8 cellular contexts compared by ENCODE assay signal in the genomic region with DNA sequence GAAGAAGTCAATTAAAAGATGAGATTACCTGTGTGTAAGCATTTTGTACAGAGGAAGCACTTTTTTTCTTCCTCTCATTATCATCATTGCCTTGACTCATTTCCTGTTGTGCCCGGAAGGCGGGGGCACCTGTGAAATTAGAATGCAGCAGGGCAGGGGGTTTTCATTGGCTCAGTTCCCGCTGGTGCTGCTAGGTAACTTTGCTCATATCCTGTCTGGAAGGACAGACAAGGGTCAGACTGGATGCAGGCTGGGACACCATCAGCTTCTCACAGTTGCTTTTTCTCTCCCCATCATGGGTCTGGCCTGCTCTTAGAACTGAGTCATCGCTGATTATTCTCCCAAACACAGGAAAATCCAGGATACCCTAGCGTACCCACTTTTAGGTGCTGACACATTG.
DNase-seq lines count a peak whose midpoint lies in the region; ATAC-seq lines count a peak whose summit lies in the region.

No MANE protein-coding gene starts in this region.

- H3K27me3 Mint-ChIP-seq in activated T-helper 1 cell treated with anti-CD3 and anti-CD28 coated beads, Interleukin-12 subunit alpha, Interleukin-12 subunit beta, Interleukin-2, Interleukin-4 antibody, amounts not matched to agents 30 ng/mL and 10 ng/mL and 1 ng/mL, durations not matched to agents 14 hours and 24 hours and 36 hours (ENCODE audit: insufficient read depth): peaks cover 2% of the 10 kb centered on the region
- peaks cover 18% of the 10 kb centered on the region for H3K27me3 Mint-ChIP-seq in stimulated activated naive CD8-positive, alpha-beta T cell treated with anti-CD3 and anti-CD28 coated beads, Interleukin-15, amount 100 ng/mL, for 72 hours

- peak; percentile 97 for ATAC-seq in stimulated activated naive CD8-positive, alpha-beta T cell treated with anti-CD3 and anti-CD28 coated beads, Interleukin-15, amount 100 ng/mL, for 72 hours
- no peak for ATAC-seq in HG02623 (IDR thresholded peaks at IDR 0.05; ENCODE audit: unreplicated experiment)

- no peaks in the 10 kb centered on the region for H3K36me3 Mint-ChIP-seq in activated T-helper 1 cell treated with anti-CD3 and anti-CD28 coated beads, Interleukin-12 subunit alpha, Interleukin-12 subunit beta, Interleukin-2, Interleukin-4 antibody, amounts not matched to agents 30 ng/mL and 10 ng/mL and 1 ng/mL, durations not matched to agents 14 hours and 24 hours and 36 hours (ENCODE audit: low read depth)

- intact Hi-C loops in activated T-helper 1 cell treated with anti-CD3 and anti-CD28 coated beads, Interleukin-12 subunit alpha, Interleukin-12 subunit beta, Interleukin-2, Interleukin-4 antibody, amounts not matched to agents 30 ng/mL and 10 ng/mL and 1 ng/mL, durations not matched to agents 14 hours and 24 hours and 36 hours (cut with micrococcal nuclease): no loop called here

- peaks cover 8% of the 10 kb centered on the region for H3K4me1 Mint-ChIP-seq in activated T-helper 1 cell treated with anti-CD3 and anti-CD28 coated beads, Interleukin-12 subunit alpha, Interleukin-12 subunit beta, Interleukin-2, Interleukin-4 antibody, amounts not matched to agents 30 ng/mL and 10 ng/mL and 1 ng/mL, durations not matched to agents 14 hours and 24 hours and 36 hours (ENCODE audit: low read depth)
- peaks cover 16% of the 10 kb centered on the region for H3K4me1 Mint-ChIP-seq in stimulated activated naive CD8-positive, alpha-beta T cell treated with anti-CD3 and anti-CD28 coated beads, Interleukin-15, amount 100 ng/mL, for 72 hours

- no peak overlapping the region for H3K27ac Mint-ChIP-seq in activated T-helper 1 cell treated with anti-CD3 and anti-CD28 coated beads, Interleukin-12 subunit alpha, Interleukin-12 subunit beta, Interleukin-2, Interleukin-4 antibody, amounts not matched to agents 30 ng/mL and 10 ng/mL and 1 ng/mL, durations not matched to agents 14 hours and 24 hours and 36 hours
- peak overlapping the region; percentile 67 to 78 for H3K27ac Mint-ChIP-seq in stimulated activated naive CD8-positive, alpha-beta T cell treated with anti-CD3 and anti-CD28 coated beads, Interleukin-15, amount 100 ng/mL, for 72 hours

- no peak overlapping the region for H3K4me3 Mint-ChIP-seq in activated T-helper 1 cell treated with anti-CD3 and anti-CD28 coated beads, Interleukin-12 subunit alpha, Interleukin-12 subunit beta, Interleukin-2, Interleukin-4 antibody, amounts not matched to agents 30 ng/mL and 10 ng/mL and 1 ng/mL, durations not matched to agents 14 hours and 24 hours and 36 hours
- H3K4me3 Mint-ChIP-seq in stimulated activated naive CD8-positive, alpha-beta T cell treated with anti-CD3 and anti-CD28 coated beads, Interleukin-15, amount 100 ng/mL, for 72 hours: peak overlapping the region; percentile 24 to 48

- H3K9me3 Mint-ChIP-seq in activated T-helper 1 cell treated with anti-CD3 and anti-CD28 coated beads, Interleukin-12 subunit alpha, Interleukin-12 subunit beta, Interleukin-2, Interleukin-4 antibody, amounts not matched to agents 30 ng/mL and 10 ng/mL and 1 ng/mL, durations not matched to agents 14 hours and 24 hours and 36 hours: no peaks in the 10 kb centered on the region
- peaks cover 0 to 7% of the 10 kb centered on the region in 2 donors for H3K9me3 Mint-ChIP-seq in stimulated activated naive CD8-positive, alpha-beta T cell treated with anti-CD3 and anti-CD28 coated beads, Interleukin-15, amount 100 ng/mL, for 72 hours

- DNase-seq in activated T-helper 1 cell treated with Interleukin-2 at 50 U/mL for 16 hours (ENCODE audit: low read depth) (peak; percentile 7), islet precursor cell (peak; percentile 79), inferior parietal cortex (ENCODE audit: extremely low spot score) (no peak), SHP77 treated with DMSO at 0.1 percent for 48 hours (lab: John Stamatoyannopoulos, UW) (no peak)
- DNase-seq in activated T-helper 1 cell treated with anti-CD3 and anti-CD28 coated beads, Interleukin-12 subunit alpha, Interleukin-12 subunit beta, Interleukin-2, Interleukin-4 antibody, amounts not matched to agents 30 ng/mL and 10 ng/mL and 1 ng/mL, durations not matched to agents 14 hours and 24 hours and 36 hours (ENCODE audit: low spot score): no peak
- peak; percentile 3 for DNase-seq in activated CD8-positive, alpha-beta memory T cell treated with anti-CD3 and anti-CD28 coated beads, Interleukin-2, amount 50 U/mL, for 24 hours (ENCODE audit: extremely low read depth)
- peak; percentile 25 to 74 for DNase-seq in stimulated activated naive CD8-positive, alpha-beta T cell treated with anti-CD3 and anti-CD28 coated beads, Interleukin-15, amount 100 ng/mL, for 72 hours

Comparison
In these comparisons a context has a peak if more than half of its experiments do, and no peak if none do; other contexts are left out.
1. DNase-seq: peak in activated T-helper 1 cell treated with Interleukin-2 at 50 U/mL for 16 hours (single experiment), activated CD8-positive, alpha-beta memory T cell treated with anti-CD3 and anti-CD28 coated beads, Interleukin-2, amount 50 U/mL, for 24 hours (single experiment), islet precursor cell (single experiment) and stimulated activated naive CD8-positive, alpha-beta T cell treated with anti-CD3 and anti-CD28 coated beads, Interleukin-15, amount 100 ng/mL, for 72 hours (2 of 2); none in activated T-helper 1 cell treated with anti-CD3 and anti-CD28 coated beads, Interleukin-12 subunit alpha, Interleukin-12 subunit beta, Interleukin-2, Interleukin-4 antibody, amounts not matched to agents 30 ng/mL and 10 ng/mL and 1 ng/mL, durations not matched to agents 14 hours and 24 hours and 36 hours (single experiment), inferior parietal cortex (single experiment) and SHP77 treated with DMSO at 0.1 percent for 48 hours (single experiment).